ENCODE assay signal across 8 cellular contexts in genomic region chr14:89701079-89702043, GRCh38.
DNase-seq lines count a peak whose midpoint lies in the region; ATAC-seq and TF ChIP-seq lines count a peak whose summit lies in the region.

No MANE protein-coding gene starts in this region.

- CTCF ChIA-PET in Caco-2 (lab: Charles Lee): no interaction called here

- H3K4me1 Mint-ChIP-seq in Caco-2 (ENCODE audit: low read depth, unreplicated experiment): no peaks in the 10 kb centered on the region

- H3K9me3 ChIP-seq in Caco-2 (no peaks in the 10 kb centered on the region), SJCRH30 (replicated peaks) (no peaks in the 10 kb centered on the region)

- peaks cover 5% of the 10 kb centered on the region for H3K36me3 Mint-ChIP-seq in Caco-2 (ENCODE audit: insufficient read depth, unreplicated experiment)

- H3K27ac Mint-ChIP-seq in Caco-2 (ENCODE audit: unreplicated experiment): peak overlapping the region; percentile 91

- no TSS peak for BruUV-seq in Caco-2 (replicated peaks; lab: Mats Ljungman, UMichigan)

- in situ Hi-C loops in KBM-7 (cut with MboI; ENCODE audit: low pct_unique_long_range_greater_than_20kb, low sequenced_read_pairs): no loop called here

- H3K36me3 ChIP-seq in Caco-2 (ENCODE audit: control insufficient read depth, insufficient read depth, low read length): no peaks in the 10 kb centered on the region
- no peaks in the 10 kb centered on the region for H3K36me3 ChIP-seq in SJCRH30

- no peaks in the 10 kb centered on the region for H3K27me3 Mint-ChIP-seq in Caco-2 (ENCODE audit: insufficient read depth, unreplicated experiment)

- intact Hi-C loops in Caco-2 (cut with micrococcal nuclease; ENCODE audit: unreplicated experiment): no loop called here

- H3K27me3 ChIP-seq in Caco-2 (replicated peaks; ENCODE audit: control insufficient read depth, insufficient read depth, low read length): no peaks in the 10 kb centered on the region
- no peaks in the 10 kb centered on the region for H3K27me3 ChIP-seq in SJCRH30

- peaks cover 15% of the 10 kb centered on the region for H3K9me3 Mint-ChIP-seq in Caco-2 (ENCODE audit: unreplicated experiment)

- ATAC-seq in GM21529 (IDR thresholded peaks at IDR 0.05; ENCODE audit: unreplicated experiment): peak; percentile 79

- no peak for TF ChIP-seq CTCF in Caco-2 (IDR thresholded peaks at IDR 0.05; ENCODE audit: insufficient read depth in 1 of 2, low read depth in 1 of 2, low read length in 1 of 2, severe bottlenecking in 1 of 2, unreplicated experiment in 1 of 2)

- POLR2A ChIA-PET in Caco-2 (lab: Charles Lee): interaction anchor here (0.5 kb wide), 1 partner anchor 13 kb away, joined by 4 read pairs; no protein-coding TSS in a partner anchor

- peak overlapping the region; percentile 72 for H3K27ac ChIP-seq in SJCRH30

- peak overlapping the region; percentile 80 for H3K4me3 Mint-ChIP-seq in Caco-2 (ENCODE audit: unreplicated experiment)

- H3K4me3 ChIP-seq in Caco-2 (ENCODE audit: low read depth, low read length): peak overlapping the region; percentile 52
- peak overlapping the region; percentile 68 for H3K4me3 ChIP-seq in SJCRH30

- peaks cover 10% of the 10 kb centered on the region for H3K4me1 ChIP-seq in Caco-2
- H3K4me1 ChIP-seq in SJCRH30: peaks cover 9% of the 10 kb centered on the region

- DNase-seq in Caco-2 (peak; percentile 89 to 90), KBM-7 (peak; percentile 57), SJCRH30 (peak; percentile 88 to 94), globus pallidus (ENCODE audit: low spot score) (peak; percentile 71), occipital lobe (lab: John Stamatoyannopoulos, UW) (peak; percentile 58), superior temporal gyrus (ENCODE audit: extremely low spot score) (peak; percentile 51)
- peak; percentile 85 for DNase-seq in activated naive CD4-positive, alpha-beta T cell treated with Interleukin-2 at 50 U/mL for 16 hours

Comparison
In these comparisons a context has a peak if more than half of its experiments do, and no peak if none do; other contexts are left out.
1. Peak in every context shown above with its lines: DNase-seq, ATAC-seq, H3K4me3 ChIP-seq and H3K27ac ChIP-seq.